8 cellular contexts compared by ENCODE assay signal in genomic region chr11:662689-663274, GRCh38. TPM values are rescaled to one million over a fixed set of nuclear protein-coding genes. Genes with fewer than 3 reads are reported as not detected.
A peak's percentile ranks its signal among the peaks of the same experiment; 100 is the strongest.
DNase-seq lines count a peak whose midpoint lies in the region; ATAC-seq and TF ChIP-seq lines count a peak whose summit lies in the region.

No MANE protein-coding gene starts in this region.

- intact Hi-C loops in A673 (cut with micrococcal nuclease; ENCODE audit: unreplicated experiment), result loop anchor here (5.0 kb wide), 1 partner anchor 60 kb away; no protein-coding TSS in a partner anchor
- intact Hi-C loops in Panc1 (cut with micrococcal nuclease; ENCODE audit: unreplicated experiment), result loop anchor here (5.0 kb wide), 1 partner anchor 60 kb away; no protein-coding TSS in a partner anchor
- intact Hi-C loops in left ventricle myocardium superior (cut with micrococcal nuclease), result no loop called here

- BruUV-seq in A673 (replicated peaks; lab: Mats Ljungman, UMichigan) (no TSS peak), Panc1 (replicated peaks; lab: Mats Ljungman, UMichigan) (no TSS peak)

- no peaks in the 10 kb centered on the region for H3K27me3 ChIP-seq in A673 (replicated peaks; ENCODE audit: insufficient read depth, low read depth, low read length, poor library complexity)
- no peaks in the 10 kb centered on the region for H3K27me3 ChIP-seq in Panc1 (ENCODE audit: control insufficient read depth, insufficient read depth, low read length)

- ATAC-seq in Panc1, result peak; percentile 93
- ATAC-seq in left ventricle myocardium superior, result peak; percentile 63
- no peak for ATAC-seq in HG02642 (IDR thresholded peaks at IDR 0.05; ENCODE audit: poor library complexity, unreplicated experiment)
- ATAC-seq in HG03095 (IDR thresholded peaks at IDR 0.05; ENCODE audit: unreplicated experiment), result no peak

- POLR2A ChIA-PET in A673 (lab: Charles Lee; ENCODE audit: low non-redundant PET) (no interaction called here), Panc1 (lab: Charles Lee) (no interaction called here)

- CTCF ChIA-PET in A673 (lab: Charles Lee) (no interaction called here), Panc1 (lab: Charles Lee) (no interaction called here)

- in situ Hi-C loops in Panc1 (cut with HindIII; ENCODE audit: low pct_unique_long_range_greater_than_20kb, low sequenced_read_pairs), result no loop called here

- no peak overlapping the region for H3K27ac ChIP-seq in A673 (ENCODE audit: low read depth, low read length, poor library complexity, severe bottlenecking)
- no peak overlapping the region for H3K27ac ChIP-seq in Panc1 (ENCODE audit: low read length)

- peaks cover 18% of the 10 kb centered on the region for H3K4me1 ChIP-seq in A673 (ENCODE audit: insufficient read depth, low read length, poor library complexity, severe bottlenecking)
- no peaks in the 10 kb centered on the region for H3K4me1 ChIP-seq in Panc1 (ENCODE audit: control insufficient read depth, insufficient read depth, low read length)

- H3K9me3 ChIP-seq in A673 (ENCODE audit: low read depth, low read length, poor library complexity, severe bottlenecking) (no peaks in the 10 kb centered on the region), Panc1 (ENCODE audit: control insufficient read depth, insufficient read depth, low read depth, low read length) (no peaks in the 10 kb centered on the region)

- TF ChIP-seq CTCF in A673 (conservative IDR thresholded peaks at IDR 0.05; ENCODE audit: low read depth, low read length) (peak; percentile 69), GM12875 (IDR thresholded peaks at IDR 0.05; ENCODE audit: borderline replicate concordance, insufficient read depth, low read depth, low read length) (peak; percentile 85), Panc1 (IDR thresholded peaks at IDR 0.05) (no peak; the same call in 1 of the 2 replicates), retinal pigment epithelial cell (conservative IDR thresholded peaks at IDR 0.05; ENCODE audit: low read depth, low read length) (peak; percentile 70)

- DNase-seq in A673 (ENCODE audit: low spot score), result peak; percentile 41
- peak; percentile 33 for DNase-seq in Panc1 (ENCODE audit: low read depth, low spot score)
- peak in 39 of 56 donors; percentile 8 to 78 (median 44) for DNase-seq in amygdala (lab: John Stamatoyannopoulos, UW)
- DNase-seq in left ventricle myocardium superior, result peak; percentile 75
- no peak for DNase-seq in retinal pigment epithelial cell (ENCODE audit: low read depth)

- peaks cover 9% of the 10 kb centered on the region for H3K36me3 ChIP-seq in A673 (ENCODE audit: insufficient read depth, low read length, poor library complexity, severe bottlenecking)
- no peaks in the 10 kb centered on the region; the same call in 1 of the 2 replicates for H3K36me3 ChIP-seq in Panc1 (ENCODE audit: control insufficient read depth, insufficient read depth, low read length)

- H3K4me3 ChIP-seq in A673 (ENCODE audit: low read depth, low read length, poor library complexity, severe bottlenecking) (no peak overlapping the region), GM12875 (ENCODE audit: low read depth, low read length) (no peak overlapping the region), Panc1 (ENCODE audit: low read depth in 2 of 2, low read length in 2 of 2) (no peak overlapping the region), retinal pigment epithelial cell (ENCODE audit: low read length) (no peak overlapping the region)

RNA-seq across cellular contexts. Expression of gene DRD4, which starts 25.7 kb away (rescaled TPM):
- total RNA-seq in A673 (2021) (3.0 and 3.7 TPM in 2 replicates), Panc1 (2021; ENCODE audit: unreplicated experiment) (0.95 TPM), left ventricle myocardium superior (not detected)
- 3.0 TPM for polyA plus RNA-seq in Panc1 (2012; ENCODE audit: insufficient read length)

RNA-seq across cellular contexts. Expression of gene DEAF1, which starts 32.2 kb away (rescaled TPM):
- total RNA-seq in A673 (2021) (56.3 and 56.7 TPM in 2 replicates), Panc1 (2021; ENCODE audit: unreplicated experiment) (105 TPM), left ventricle myocardium superior (15.9 TPM)
- 143 TPM for polyA plus RNA-seq in Panc1 (2012; ENCODE audit: insufficient read length)

RNA-seq across cellular contexts. Expression of gene TMEM80, which starts 32.8 kb away (rescaled TPM):
- total RNA-seq in A673 (2021), result 13.6 and 17.6 TPM in 2 replicates
- 45.2 TPM for total RNA-seq in Panc1 (2021; ENCODE audit: unreplicated experiment)
- 35.2 TPM for polyA plus RNA-seq in Panc1 (2012; ENCODE audit: insufficient read length)
- 9.0 TPM for total RNA-seq in left ventricle myocardium superior

RNA-seq across cellular contexts. Expression of gene SCT, which starts 35.8 kb away (rescaled TPM):
- total RNA-seq in A673 (2021) (1.1 TPM in 1 of 2 replicates, not detected in the other), Panc1 (2021; ENCODE audit: unreplicated experiment) (not detected), left ventricle myocardium superior (not detected)
- polyA plus RNA-seq in Panc1 (2012; ENCODE audit: insufficient read length), result not detected

RNA-seq across cellular contexts. Expression of gene CDHR5, which starts 38.0 kb away (rescaled TPM):
- not detected in 2 replicates for total RNA-seq in A673 (2021)
- total RNA-seq in Panc1 (2021; ENCODE audit: unreplicated experiment), result not detected
- polyA plus RNA-seq in Panc1 (2012; ENCODE audit: insufficient read length), result 0.29 TPM
- not detected for total RNA-seq in left ventricle myocardium superior

Comparison
In these comparisons a context has a peak if more than half of its experiments do, and no peak if none do; other contexts are left out.
1. ATAC-seq: peak in Panc1 (single experiment) and left ventricle myocardium superior (single experiment); none in HG02642 (single experiment) and HG03095 (single experiment).